ENCODE assay signal across 19 cellular contexts in genomic region chr2:86338778-86339295, GRCh38. TPM values are rescaled to one million over a fixed set of nuclear protein-coding genes. Genes with fewer than 3 reads are reported as not detected.
DNase-seq lines count a peak whose midpoint lies in the region; ATAC-seq and TF ChIP-seq lines count a peak whose summit lies in the region.
"Had no signal": no experiment of that assay in that cellular context is flagged by ENCODE, and none has a peak within 500 bp of the region (broad histone marks: within the 10 kb centered on the region; RNA-seq: fewer than 3 reads in every experiment).

No MANE protein-coding gene starts in this region.

- POLR2A ChIA-PET in WTC11 (lab: Charles Lee): no interaction called here
- POLR2A ChIA-PET in naive thymus-derived CD4-positive, alpha-beta T cell (lab: Charles Lee): no interaction called here

- H3K4me3 Mint-ChIP-seq in activated CD4-positive, alpha-beta T cell treated with anti-CD3 and anti-CD28 coated beads, Interleukin-2, amount 10 ng/mL, durations not matched to agents 24 days and 14 days: peak overlapping the region; percentile 43
- H3K4me3 Mint-ChIP-seq in WTC11: peak overlapping the region; percentile 2; the same call in 1 of the 2 replicates
- peak overlapping the region in 9 of 10 donors; percentile 10 to 90 (median 50) for H3K4me3 Mint-ChIP-seq in naive thymus-derived CD4-positive, alpha-beta T cell

- no peak for ATAC-seq in WTC11
- ATAC-seq in naive thymus-derived CD4-positive, alpha-beta T cell: no peak
- ATAC-seq in HG02840 (IDR thresholded peaks at IDR 0.05; ENCODE audit: low FRiP score, unreplicated experiment): no peak
- ATAC-seq: HepG2 had no signal

- intact Hi-C loops in activated CD4-positive, alpha-beta T cell treated with anti-CD3 and anti-CD28 coated beads, Interleukin-2, amount 10 ng/mL, durations not matched to agents 24 days and 14 days (cut with micrococcal nuclease): no loop called here
- intact Hi-C loops in naive thymus-derived CD4-positive, alpha-beta T cell (cut with micrococcal nuclease): no loop called here

- H3K4me1 Mint-ChIP-seq in activated CD4-positive, alpha-beta T cell treated with anti-CD3 and anti-CD28 coated beads, Interleukin-2, amount 10 ng/mL, durations not matched to agents 24 days and 14 days: peaks cover 13% of the 10 kb centered on the region
- H3K4me1 Mint-ChIP-seq in WTC11: peaks cover 14% of the 10 kb centered on the region
- peaks cover 10 to 23% (median 18%) of the 10 kb centered on the region in 7 donors for H3K4me1 Mint-ChIP-seq in naive thymus-derived CD4-positive, alpha-beta T cell

- H3K27me3 ChIP-seq in naive thymus-derived CD4-positive, alpha-beta T cell (ENCODE audit: control insufficient read depth in 2 of 2, insufficient read depth in 2 of 2, low read length in 2 of 2): peaks cover 9 to 13% of the 10 kb centered on the region in 2 donors

- H3K4me1 ChIP-seq in naive thymus-derived CD4-positive, alpha-beta T cell (ENCODE audit: control insufficient read depth in 2 of 2, insufficient read depth in 2 of 2, low read length in 2 of 2): no peaks in the 10 kb centered on the region

- no peak for DNase-seq in activated CD4-positive, alpha-beta T cell treated with anti-CD3 and anti-CD28 coated beads, Interleukin-2, amount 10 ng/mL, durations not matched to agents 24 days and 14 days
- DNase-seq in activated CD4-positive, alpha-beta T cell treated with anti-CD3 and anti-CD28 coated beads for 4 hours: no peak
- no peak for DNase-seq in WTC11 (ENCODE audit: low spot score)
- DNase-seq in naive thymus-derived CD4-positive, alpha-beta T cell: no peak
- peak; percentile 46 for DNase-seq in retina
- no peak for DNase-seq in NCI-H2081 (lab: John Stamatoyannopoulos, UW)
- no peak for DNase-seq in occipital lobe (lab: John Stamatoyannopoulos, UW)
- DNase-seq: DND-41, GF-D8, KG1, NCI-H1417 treated with DMSO at 0.1 percent for 48 hours, NCI-H2029, NCI-H510A, NCI-H774, PC-3 had no signal

- H3K27ac ChIP-seq in naive thymus-derived CD4-positive, alpha-beta T cell (ENCODE audit: low read depth, low read length): no peak overlapping the region
- H3K27ac ChIP-seq: 22Rv1, BLaER1 had no signal

- H3K27ac Mint-ChIP-seq in activated CD4-positive, alpha-beta T cell treated with anti-CD3 and anti-CD28 coated beads, Interleukin-2, amount 10 ng/mL, durations not matched to agents 24 days and 14 days: no peak overlapping the region
- no peak overlapping the region for H3K27ac Mint-ChIP-seq in WTC11
- no peak overlapping the region for H3K27ac Mint-ChIP-seq in naive thymus-derived CD4-positive, alpha-beta T cell

- H3K36me3 Mint-ChIP-seq in activated CD4-positive, alpha-beta T cell treated with anti-CD3 and anti-CD28 coated beads, Interleukin-2, amount 10 ng/mL, durations not matched to agents 24 days and 14 days (ENCODE audit: low read depth): no peaks in the 10 kb centered on the region
- peaks cover 5% of the 10 kb centered on the region; the same call in 1 of the 2 replicates for H3K36me3 Mint-ChIP-seq in WTC11
- peaks cover 0 to 12% (median 0%) of the 10 kb centered on the region in 5 donors for H3K36me3 Mint-ChIP-seq in naive thymus-derived CD4-positive, alpha-beta T cell

- H3K4me3 ChIP-seq in naive thymus-derived CD4-positive, alpha-beta T cell (ENCODE audit: low read length): no peak overlapping the region
- H3K4me3 ChIP-seq: BLaER1 had no signal

- H3K27me3 Mint-ChIP-seq in activated CD4-positive, alpha-beta T cell treated with anti-CD3 and anti-CD28 coated beads, Interleukin-2, amount 10 ng/mL, durations not matched to agents 24 days and 14 days: peaks cover 74% of the 10 kb centered on the region
- peaks cover 71% of the 10 kb centered on the region for H3K27me3 Mint-ChIP-seq in WTC11 (ENCODE audit: low read depth)
- H3K27me3 Mint-ChIP-seq in naive thymus-derived CD4-positive, alpha-beta T cell: peaks cover 60 to 81% (median 75%) of the 10 kb centered on the region in 5 donors

- no peak for TF ChIP-seq CTCF in WTC11 (IDR thresholded peaks at IDR 0.05)

- no peaks in the 10 kb centered on the region for H3K36me3 ChIP-seq in naive thymus-derived CD4-positive, alpha-beta T cell (ENCODE audit: control insufficient read depth in 2 of 3, insufficient read depth in 3 of 3, low read length in 3 of 3)
- H3K36me3 ChIP-seq: BLaER1 had no signal

- H3K9me3 Mint-ChIP-seq in activated CD4-positive, alpha-beta T cell treated with anti-CD3 and anti-CD28 coated beads, Interleukin-2, amount 10 ng/mL, durations not matched to agents 24 days and 14 days: peaks cover 10% of the 10 kb centered on the region
- H3K9me3 Mint-ChIP-seq in WTC11: peaks cover 18% of the 10 kb centered on the region
- peaks cover 7 to 28% (median 21%) of the 10 kb centered on the region in 11 donors for H3K9me3 Mint-ChIP-seq in naive thymus-derived CD4-positive, alpha-beta T cell

- peaks cover 0 to 10% (median 0%) of the 10 kb centered on the region in 3 experiments for H3K9me3 ChIP-seq in naive thymus-derived CD4-positive, alpha-beta T cell (ENCODE audit: control insufficient read depth in 2 of 3, low read length in 3 of 3)

- CTCF ChIA-PET in WTC11 (lab: Charles Lee): interaction anchor here (0.5 to 3.1 kb wide), 3 partner anchors 26 to 117 kb away, joined by 3 to 14 read pairs (median 8); no protein-coding TSS in a partner anchor
- CTCF ChIA-PET in naive thymus-derived CD4-positive, alpha-beta T cell (lab: Charles Lee): no interaction called here

TF ChIP-seq in WTC11, 78 proteins besides CTCF, POLR2A, EP300 and RAD21:
- TF ChIP-seq SP1 (CRISPR knock-in tag; conservative IDR thresholded peaks at IDR 0.05) (no peak), RELA (CRISPR knock-in tag; IDR thresholded peaks at IDR 0.05; ENCODE audit: borderline replicate concordance) (no peak), ELF4 (CRISPR knock-in tag; IDR thresholded peaks at IDR 0.05; ENCODE audit: low read depth) (no peak)

RNA-seq across cellular contexts. Expression of gene REEP1, which starts 1.4 kb away (rescaled TPM):
- 0.19 and 0.44 TPM in 2 replicates for total RNA-seq in activated CD4-positive, alpha-beta T cell treated with anti-CD3 and anti-CD28 coated beads, Interleukin-2, amount 10 ng/mL, durations not matched to agents 24 days and 14 days
- total RNA-seq in WTC11 (2021) (0.53 to 1.9 TPM (median 0.89 TPM) in 3 replicates), occipital lobe (156 TPM)
- under 1 TPM; 0.22 to 0.45 (median 0.29) TPM for total RNA-seq in naive thymus-derived CD4-positive, alpha-beta T cell
- under 1 TPM; 0.05 to 0.41 TPM for polyA plus RNA-seq in naive thymus-derived CD4-positive, alpha-beta T cell
- total RNA-seq: PC-3 had no signal
- polyA plus RNA-seq: HepG2 had no signal

Comparison
In these comparisons a context has a peak if more than half of its experiments do, and no peak if none do; other contexts are left out.
1. RNA of gene REEP1, which starts 1.4 kb away (total RNA-seq): 156 TPM in occipital lobe (single experiment); 0.53 to 1.9 TPM in WTC11, 0.19 to 0.44 TPM in activated CD4-positive, alpha-beta T cell treated with anti-CD3 and anti-CD28 coated beads, Interleukin-2, amount 10 ng/mL, durations not matched to agents 24 days and 14 days and 0.22 to 0.45 TPM in naive thymus-derived CD4-positive, alpha-beta T cell; every median in the first group is over 10 times any median in the second.
2. Peak in every context shown above with its lines, with median percentiles within 50 percentile points of each other: H3K4me3 Mint-ChIP-seq.